1 cellular context compared by ENCODE assay signal in the genomic region with DNA sequence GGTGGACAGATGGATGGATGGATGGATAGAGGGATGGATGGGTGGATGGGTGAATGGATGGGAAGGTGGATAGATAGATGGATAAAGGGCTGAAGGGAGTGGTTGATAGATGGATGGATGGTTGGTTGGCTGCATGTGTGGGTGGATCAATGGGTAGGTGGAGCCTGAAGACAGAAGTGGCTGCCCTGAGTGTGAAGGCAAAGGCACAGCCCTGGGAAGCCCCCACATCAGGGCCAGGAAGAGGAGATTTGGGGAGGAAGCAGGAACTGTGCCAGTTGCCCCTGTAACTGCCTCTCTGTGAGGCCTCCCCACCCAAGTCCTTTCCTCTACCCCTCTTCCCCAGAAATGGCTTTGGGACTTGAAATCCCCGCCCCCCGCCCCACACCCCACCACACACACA.
TF ChIP-seq lines count a peak whose summit lies in the region.

No MANE protein-coding gene starts in this region.

TF ChIP-seq in H1, 55 proteins besides CTCF, POLR2A, EP300 and RAD21:
- TF ChIP-seq SP4 (IDR thresholded peaks at IDR 0.05; ENCODE audit: low read length) (no peak), SAP30 (IDR thresholded peaks at IDR 0.05; ENCODE audit: insufficient read depth, insufficient replicate concordance, low read length) (no peak), CHD1 (IDR thresholded peaks at IDR 0.05; ENCODE audit: low read depth, low read length) (no peak), RNF2 (IDR thresholded peaks at IDR 0.05; ENCODE audit: borderline replicate concordance, low read depth, low read length, missing control alignments, poor library complexity, severe bottlenecking) (no peak), POLR2AphosphoS5 (IDR thresholded peaks at IDR 0.05; ENCODE audit: low read depth, low read length) (no peak)
TF ChIP-seq in H1: peak in this region for 0.
